In genomic region chr9:7363777-7364477, GRCh38 we compare ENCODE assay signal across 14 cellular contexts.
"Had no signal": no experiment of that assay in that cellular context is flagged by ENCODE, and none has a peak within 500 bp of the region (broad histone marks: within the 10 kb centered on the region; RNA-seq: fewer than 3 reads in every experiment).

No MANE protein-coding gene starts in this region.

- H3K9me3 Mint-ChIP-seq: activated naive CD8-positive, alpha-beta T cell treated with anti-CD3 and anti-CD28 coated beads, Interleukin-2, amount 10 ng/mL, durations not matched to agents 7 days and 5 days; naive thymus-derived CD8-positive, alpha-beta T cell; stimulated activated naive CD8-positive, alpha-beta T cell treated with anti-CD3 and anti-CD28 coated beads, Interleukin-15, Interleukin-2, amounts not matched to agents 100 ng/mL and 50 ng/mL, for 24 hours; T-helper 2 cell treated with Interferon-gamma antibody and Interleukin-4, amounts not matched to agents 5 μg/mL and 100 μg/mL, for 36 hours had no signal

- H3K27me3 ChIP-seq: gastrocnemius medialis, heart right ventricle had no signal

- H3K9me3 ChIP-seq: gastrocnemius medialis, heart right ventricle, mucosa of descending colon had no signal

- H3K4me3 ChIP-seq: gastrocnemius medialis, heart right ventricle, mucosa of descending colon had no signal

- H3K27ac Mint-ChIP-seq: activated naive CD8-positive, alpha-beta T cell treated with anti-CD3 and anti-CD28 coated beads, Interleukin-2, amount 10 ng/mL, durations not matched to agents 7 days and 5 days; naive thymus-derived CD8-positive, alpha-beta T cell; stimulated activated naive CD8-positive, alpha-beta T cell treated with anti-CD3 and anti-CD28 coated beads, Interleukin-15, Interleukin-2, amounts not matched to agents 100 ng/mL and 50 ng/mL, for 24 hours; T-helper 2 cell treated with Interferon-gamma antibody and Interleukin-4, amounts not matched to agents 5 μg/mL and 100 μg/mL, for 36 hours had no signal

- H3K36me3 ChIP-seq: gastrocnemius medialis, heart right ventricle had no signal

- H3K4me3 Mint-ChIP-seq: activated naive CD8-positive, alpha-beta T cell treated with anti-CD3 and anti-CD28 coated beads, Interleukin-2, amount 10 ng/mL, durations not matched to agents 7 days and 5 days; naive thymus-derived CD8-positive, alpha-beta T cell; stimulated activated naive CD8-positive, alpha-beta T cell treated with anti-CD3 and anti-CD28 coated beads, Interleukin-15, Interleukin-2, amounts not matched to agents 100 ng/mL and 50 ng/mL, for 24 hours; T-helper 2 cell treated with Interferon-gamma antibody and Interleukin-4, amounts not matched to agents 5 μg/mL and 100 μg/mL, for 36 hours had no signal

- H3K36me3 Mint-ChIP-seq: activated naive CD8-positive, alpha-beta T cell treated with anti-CD3 and anti-CD28 coated beads, Interleukin-2, amount 10 ng/mL, durations not matched to agents 7 days and 5 days; naive thymus-derived CD8-positive, alpha-beta T cell had no signal

- DNase-seq: activated CD4-positive, alpha-beta T cell treated with anti-CD3 and anti-CD28 coated beads for 1 hour; activated CD4-positive, alpha-beta T cell treated with anti-CD3 and anti-CD28 coated beads, Interleukin-2, amount 50 U/mL, for 48 hours; activated naive CD8-positive, alpha-beta T cell treated with anti-CD3 and anti-CD28 coated beads, Interleukin-2, amount 10 ng/mL, durations not matched to agents 7 days and 5 days; aorta; effector CD4-positive, alpha-beta T cell; gastrocnemius medialis; heart right ventricle; kidney; mucosa of descending colon; naive thymus-derived CD8-positive, alpha-beta T cell; stimulated activated CD4-positive, alpha-beta T cell treated with anti-CD3 and anti-CD28 coated beads, Interleukin-4, amount 100 ng/mL, for 24 hours; SW 1271 had no signal

- H3K27ac ChIP-seq: gastrocnemius medialis, heart right ventricle had no signal

- H3K4me1 Mint-ChIP-seq: activated naive CD8-positive, alpha-beta T cell treated with anti-CD3 and anti-CD28 coated beads, Interleukin-2, amount 10 ng/mL, durations not matched to agents 7 days and 5 days; naive thymus-derived CD8-positive, alpha-beta T cell had no signal
